Comparison of ENCODE assay signal across 9 cellular contexts in the genomic region with DNA sequence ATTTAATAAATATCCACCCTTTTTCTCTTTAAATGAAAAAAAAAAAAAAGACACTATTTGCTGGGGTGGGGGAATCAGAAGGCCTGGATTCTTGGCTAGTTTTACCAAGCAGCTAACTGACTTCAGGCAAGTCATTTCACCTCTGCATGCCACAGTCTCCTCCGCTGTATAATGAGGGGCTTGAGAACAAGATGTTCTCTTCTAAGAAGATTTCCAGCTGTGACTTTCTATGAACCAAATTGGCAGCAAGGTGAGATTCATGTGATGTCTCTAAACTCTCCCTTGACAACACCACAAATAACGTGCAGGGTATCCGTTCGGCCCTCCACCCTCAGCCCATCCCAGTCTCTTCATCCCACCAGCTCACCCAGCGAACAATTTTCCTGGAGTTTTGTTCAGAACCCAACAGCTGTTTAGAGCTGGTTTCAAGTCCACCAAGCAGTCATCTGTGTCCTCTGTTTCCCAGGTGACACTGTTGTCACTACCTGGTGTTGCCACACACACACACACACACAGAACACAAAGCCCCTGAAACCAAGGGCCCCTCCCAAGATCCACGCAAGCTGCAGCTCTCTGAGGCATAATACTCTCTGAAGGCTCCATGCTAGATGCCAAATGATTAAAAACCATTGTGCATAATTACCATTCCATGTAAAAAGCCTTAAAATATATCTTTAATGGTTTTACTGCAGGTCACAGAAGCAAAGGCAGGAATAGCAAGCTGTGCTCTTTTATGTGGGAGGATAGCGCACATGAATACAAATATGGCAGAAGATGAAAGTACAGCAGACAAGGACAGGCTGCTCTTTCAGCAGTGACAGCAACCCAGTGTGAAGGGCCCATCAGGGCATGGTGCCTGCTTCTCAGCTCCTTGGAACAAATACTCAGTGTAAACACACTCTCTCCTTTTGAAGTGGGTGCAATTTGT. TPM values are rescaled to one million over a fixed set of nuclear protein-coding genes. Genes with fewer than 3 reads are reported as not detected.
DNase-seq lines count a peak whose midpoint lies in the region; ATAC-seq and TF ChIP-seq lines count a peak whose summit lies in the region.
"Had no signal": no experiment of that assay in that cellular context is flagged by ENCODE, and none has a peak within 500 bp of the region (broad histone marks: within the 10 kb centered on the region; RNA-seq: fewer than 3 reads in every experiment).

No MANE protein-coding gene starts in this region.

- H3K9me3 Mint-ChIP-seq in Calu3 (ENCODE audit: low read depth, unreplicated experiment) (no peaks in the 10 kb centered on the region), endodermal cell (no peaks in the 10 kb centered on the region)

- no peaks in the 10 kb centered on the region for H3K9me3 ChIP-seq in endodermal cell (ENCODE audit: control insufficient read depth, low read length)

- no TSS peak for BruUV-seq in Calu3 (replicated peaks; lab: Mats Ljungman, UMichigan)

- H3K36me3 Mint-ChIP-seq in Calu3 (ENCODE audit: insufficient read depth, unreplicated experiment) = peaks cover 16% of the 10 kb centered on the region
- H3K36me3 Mint-ChIP-seq in endodermal cell (ENCODE audit: low read depth) = no peaks in the 10 kb centered on the region

- H3K4me1 Mint-ChIP-seq in Calu3 (ENCODE audit: low read depth, unreplicated experiment) (peaks cover 50% of the 10 kb centered on the region), endodermal cell (peaks cover 46% of the 10 kb centered on the region)

- CTCF ChIA-PET in Calu3 (lab: Charles Lee) = no interaction called here

- peaks cover 6% of the 10 kb centered on the region for H3K4me1 ChIP-seq in endodermal cell (ENCODE audit: control insufficient read depth, insufficient read depth, low read length)

- no peak overlapping the region for H3K27ac ChIP-seq in endodermal cell (ENCODE audit: low read depth, low read length)

- H3K27me3 ChIP-seq in endodermal cell (ENCODE audit: control insufficient read depth, insufficient read depth, low read length, poor library complexity, severe bottlenecking) = no peaks in the 10 kb centered on the region

- TF ChIP-seq CTCF in Calu3 (IDR thresholded peaks at IDR 0.05; ENCODE audit: unreplicated experiment) (no peak), endodermal cell (conservative IDR thresholded peaks at IDR 0.05) (no peak)

- no peaks in the 10 kb centered on the region for H3K36me3 ChIP-seq in endodermal cell (ENCODE audit: control insufficient read depth, insufficient read depth, low read length)

- ATAC-seq in GM21360 (IDR thresholded peaks at IDR 0.05; ENCODE audit: unreplicated experiment) = peak; percentile 13
- ATAC-seq in HG03196 (IDR thresholded peaks at IDR 0.05; ENCODE audit: unreplicated experiment) = peak; percentile 18

- no peak overlapping the region for H3K4me3 ChIP-seq in endodermal cell (ENCODE audit: low read length)

- 88 to 93% methylated on average over 4 to 7 of the region's 7 CpGs for WGBS in endodermal cell (ENCODE audit: insufficient coverage in 1 of 2, insufficient read length in 1 of 2), 2 experiments

- H3K27me3 Mint-ChIP-seq in Calu3 (ENCODE audit: unreplicated experiment) = no peaks in the 10 kb centered on the region
- H3K27me3 Mint-ChIP-seq in endodermal cell (ENCODE audit: insufficient read depth) = no peaks in the 10 kb centered on the region

- intact Hi-C loops in Calu3 (cut with micrococcal nuclease; ENCODE audit: unreplicated experiment) = no loop called here

- no peak for DNase-seq in Calu3
- no peak for DNase-seq in endodermal cell
- no peak for DNase-seq in NCI-H1092 treated with DMSO at 0.1 percent for 48 hours (lab: John Stamatoyannopoulos, UW)
- DNase-seq in NK-92 treated with Interleukin-12 subunit alpha and Interleukin-12 subunit beta, amount 100 ng/mL, for 24 hours (lab: John Stamatoyannopoulos, UW) = no peak
- no peak for DNase-seq in AG08396 (ENCODE audit: low spot score)
- DNase-seq in DMS79 treated with DMSO at 0.1 percent for 48 hours (lab: John Stamatoyannopoulos, UW) = no peak
- DNase-seq: stimulated activated CD8-positive, alpha-beta memory T cell treated with anti-CD3 and anti-CD28 coated beads, Interleukin-4, amount 100 ng/mL, for 48 hours had no signal

- no peak overlapping the region for H3K4me3 Mint-ChIP-seq in Calu3 (ENCODE audit: low read depth, unreplicated experiment)
- H3K4me3 Mint-ChIP-seq in endodermal cell = no peak overlapping the region

- H3K27ac Mint-ChIP-seq in Calu3 (ENCODE audit: unreplicated experiment) = peak overlapping the region; percentile 31
- H3K27ac Mint-ChIP-seq in endodermal cell = peak overlapping the region; percentile 6

- H3K9ac ChIP-seq in endodermal cell (ENCODE audit: extremely low read depth, low read length, poor library complexity, severe bottlenecking) = no peak overlapping the region

RNA-seq across cellular contexts. Expression of gene ARHGAP18, which starts 48.2 kb away (rescaled TPM):
- 64.5 and 65.6 TPM in 2 replicates for total RNA-seq in Calu3 (2022)
- total RNA-seq in endodermal cell = 10 to 100 TPM; 14.3 to 17.7 TPM
- 4.1 TPM for polyA plus RNA-seq in endodermal cell (2013, experiment 1 of 2)
- 4.5 TPM for polyA plus RNA-seq in endodermal cell (2013, experiment 2 of 2)
